Comparison of ENCODE assay signal across 1 cellular context in genomic region chr1:15788624-15789301, GRCh38.
TF ChIP-seq lines count a peak whose summit lies in the region.

No MANE protein-coding gene starts in this region.

TF ChIP-seq in K562, 482 proteins besides CTCF, POLR2A, EP300 and RAD21 (continued from another document and continues in another):
- TF ChIP-seq, protein P1, sequence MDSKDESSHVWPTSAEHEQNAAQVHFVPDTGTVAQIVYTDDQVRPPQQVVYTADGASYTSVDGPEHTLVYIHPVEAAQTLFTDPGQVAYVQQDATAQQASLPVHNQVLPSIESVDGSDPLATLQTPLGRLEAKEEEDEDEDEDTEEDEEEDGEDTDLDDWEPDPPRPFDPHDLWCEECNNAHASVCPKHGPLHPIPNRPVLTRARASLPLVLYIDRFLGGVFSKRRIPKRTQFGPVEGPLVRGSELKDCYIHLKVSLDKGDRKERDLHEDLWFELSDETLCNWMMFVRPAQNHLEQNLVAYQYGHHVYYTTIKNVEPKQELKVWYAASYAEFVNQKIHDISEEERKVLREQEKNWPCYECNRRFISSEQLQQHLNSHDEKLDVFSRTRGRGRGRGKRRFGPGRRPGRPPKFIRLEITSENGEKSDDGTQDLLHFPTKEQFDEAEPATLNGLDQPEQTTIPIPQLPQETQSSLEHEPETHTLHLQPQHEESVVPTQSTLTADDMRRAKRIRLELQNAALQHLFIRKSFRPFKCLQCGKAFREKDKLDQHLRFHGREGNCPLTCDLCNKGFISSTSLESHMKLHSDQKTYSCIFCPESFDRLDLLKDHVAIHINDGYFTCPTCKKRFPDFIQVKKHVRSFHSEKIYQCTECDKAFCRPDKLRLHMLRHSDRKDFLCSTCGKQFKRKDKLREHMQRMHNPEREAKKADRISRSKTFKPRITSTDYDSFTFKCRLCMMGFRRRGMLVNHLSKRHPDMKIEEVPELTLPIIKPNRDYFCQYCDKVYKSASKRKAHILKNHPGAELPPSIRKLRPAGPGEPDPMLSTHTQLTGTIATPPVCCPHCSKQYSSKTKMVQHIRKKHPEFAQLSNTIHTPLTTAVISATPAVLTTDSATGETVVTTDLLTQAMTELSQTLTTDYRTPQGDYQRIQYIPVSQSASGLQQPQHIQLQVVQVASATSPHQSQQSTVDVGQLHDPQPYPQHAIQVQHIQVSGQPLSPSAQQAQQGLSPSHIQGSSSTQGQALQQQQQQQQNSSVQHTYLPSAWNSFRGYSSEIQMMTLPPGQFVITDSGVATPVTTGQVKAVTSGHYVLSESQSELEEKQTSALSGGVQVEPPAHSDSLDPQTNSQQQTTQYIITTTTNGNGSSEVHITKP (IDR thresholded peaks at IDR 0.05; ENCODE audit: partially characterized antibody), result no peak
- TF ChIP-seq HDAC1 (IDR thresholded peaks at IDR 0.05) (peak in 1 of 2 experiments; percentile 49; a peak in 1 of 4 replicates), SRSF7 (optimal IDR thresholded peaks at IDR 0.05; ENCODE audit: low read depth, low read length) (no peak), ZBTB33 (CRISPR knock-in tag; IDR thresholded peaks at IDR 0.05) (no peak; the same call in 1 of the 2 replicates), PHF8 (IDR thresholded peaks at IDR 0.05; ENCODE audit: borderline replicate concordance, low read length) (no peak), MAFF (IDR thresholded peaks at IDR 0.05; ENCODE audit: low read length) (no peak), POLR2AphosphoS5 (IDR thresholded peaks at IDR 0.05; ENCODE audit: control insufficient read depth, insufficient read depth, low read depth, low read length) (no peak), ZNF274 (IDR thresholded peaks at IDR 0.05; ENCODE audit: borderline replicate concordance, low read depth, low read length) (no peak), XRCC4 (IDR thresholded peaks at IDR 0.05; ENCODE audit: extremely low read depth, insufficient read depth, insufficient read length) (no peak), SMAD1 (IDR thresholded peaks at IDR 0.05; ENCODE audit: low read depth, low read length, partially characterized antibody) (no peak), FOXK1 (CRISPR knock-in tag; IDR thresholded peaks at IDR 0.05; ENCODE audit: borderline replicate concordance) (no peak), ZNF408 (CRISPR knock-in tag; IDR thresholded peaks at IDR 0.05; ENCODE audit: low read depth) (no peak), ZNF778 (CRISPR knock-in tag; IDR thresholded peaks at IDR 0.05) (no peak), GATA2 (CRISPR knock-in tag; IDR thresholded peaks at IDR 0.05) (no peak), HEY1 (CRISPR knock-in tag; IDR thresholded peaks at IDR 0.05; ENCODE audit: borderline replicate concordance) (no peak), CTBP1 (IDR thresholded peaks at IDR 0.05; ENCODE audit: borderline replicate concordance) (peak; percentile 33; the same call in 1 of the 2 replicates), CCAR2 (IDR thresholded peaks at IDR 0.05; ENCODE audit: low read depth, low read length) (no peak), SPI1 (IDR thresholded peaks at IDR 0.05; ENCODE audit: borderline replicate concordance, low read depth, low read length) (peak; percentile 61; the same call in 1 of the 2 replicates), MCM3 (IDR thresholded peaks at IDR 0.05) (no peak), MEIS2 (IDR thresholded peaks at IDR 0.05; ENCODE audit: partially characterized antibody) (peak; percentile 89), PCBP2 (IDR thresholded peaks at IDR 0.05; ENCODE audit: low read depth, low read length, poor library complexity, severe bottlenecking) (no peak), ZNF764 (CRISPR knock-in tag; IDR thresholded peaks at IDR 0.05; ENCODE audit: low read depth) (no peak), ZSCAN32 (CRISPR knock-in tag; IDR thresholded peaks at IDR 0.05) (no peak), RFX5 (IDR thresholded peaks at IDR 0.05; ENCODE audit: low read depth, low read length) (no peak), TFAP4 (CRISPR knock-in tag; IDR thresholded peaks at IDR 0.05; ENCODE audit: borderline replicate concordance) (peak; percentile 45; the same call in 1 of the 2 replicates), PHB2 (IDR thresholded peaks at IDR 0.05; ENCODE audit: low read depth) (no peak), SMARCA4 (IDR thresholded peaks at IDR 0.05) (peak; percentile 77), TRIM24 (IDR thresholded peaks at IDR 0.05) (no peak), PKNOX1 (IDR thresholded peaks at IDR 0.05) (peak; percentile 97), FOXO4 (CRISPR knock-in tag; IDR thresholded peaks at IDR 0.05) (no peak), TGIF2 (CRISPR knock-in tag; IDR thresholded peaks at IDR 0.05) (no peak), STAT5A (IDR thresholded peaks at IDR 0.05; ENCODE audit: borderline replicate concordance, low read length) (no peak), ZNF23 (CRISPR knock-in tag; IDR thresholded peaks at IDR 0.05) (no peak), FOXK2 (conservative IDR thresholded peaks at IDR 0.05 in 1 of 2, IDR thresholded peaks at IDR 0.05 in 1 of 2; ENCODE audit: low read depth in 2 of 2) (no peak), ZFP36 (IDR thresholded peaks at IDR 0.05; ENCODE audit: low read depth, low read length, partially characterized antibody) (no peak), SMARCC2 (IDR thresholded peaks at IDR 0.05; ENCODE audit: low read depth) (0 out of 2 replicates have a peak, but pooled peaks have one; percentile 31), E2F8 (IDR thresholded peaks at IDR 0.05; ENCODE audit: low read depth, partially characterized antibody) (no peak)
- TF ChIP-seq, protein P2, sequence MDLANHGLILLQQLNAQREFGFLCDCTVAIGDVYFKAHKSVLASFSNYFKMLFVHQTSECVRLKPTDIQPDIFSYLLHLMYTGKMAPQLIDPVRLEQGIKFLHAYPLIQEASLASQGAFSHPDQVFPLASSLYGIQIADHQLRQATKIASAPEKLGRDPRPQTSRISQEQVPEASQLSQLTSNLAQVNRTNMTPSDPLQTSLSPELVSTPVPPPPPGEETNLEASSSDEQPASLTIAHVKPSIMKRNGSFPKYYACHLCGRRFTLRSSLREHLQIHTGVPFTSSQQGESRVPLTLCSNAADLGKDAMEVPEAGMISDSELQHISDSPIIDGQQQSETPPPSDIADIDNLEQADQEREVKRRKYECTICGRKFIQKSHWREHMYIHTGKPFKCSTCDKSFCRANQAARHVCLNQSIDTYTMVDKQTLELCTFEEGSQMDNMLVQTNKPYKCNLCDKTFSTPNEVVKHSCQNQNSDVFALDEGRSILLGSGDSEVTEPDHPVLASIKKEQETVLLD (IDR thresholded peaks at IDR 0.05), result no peak
- TF ChIP-seq, protein P3, sequence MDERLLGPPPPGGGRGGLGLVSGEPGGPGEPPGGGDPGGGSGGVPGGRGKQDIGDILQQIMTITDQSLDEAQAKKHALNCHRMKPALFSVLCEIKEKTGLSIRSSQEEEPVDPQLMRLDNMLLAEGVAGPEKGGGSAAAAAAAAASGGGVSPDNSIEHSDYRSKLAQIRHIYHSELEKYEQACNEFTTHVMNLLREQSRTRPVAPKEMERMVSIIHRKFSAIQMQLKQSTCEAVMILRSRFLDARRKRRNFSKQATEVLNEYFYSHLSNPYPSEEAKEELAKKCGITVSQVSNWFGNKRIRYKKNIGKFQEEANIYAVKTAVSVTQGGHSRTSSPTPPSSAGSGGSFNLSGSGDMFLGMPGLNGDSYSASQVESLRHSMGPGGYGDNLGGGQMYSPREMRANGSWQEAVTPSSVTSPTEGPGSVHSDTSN (CRISPR knock-in tag; IDR thresholded peaks at IDR 0.05; ENCODE audit: low read depth), result peak; percentile 64
- TF ChIP-seq, protein P3 (tag; conservative IDR thresholded peaks at IDR 0.05; ENCODE audit: low read depth), result peak; percentile 74
- TF ChIP-seq, protein P4, sequence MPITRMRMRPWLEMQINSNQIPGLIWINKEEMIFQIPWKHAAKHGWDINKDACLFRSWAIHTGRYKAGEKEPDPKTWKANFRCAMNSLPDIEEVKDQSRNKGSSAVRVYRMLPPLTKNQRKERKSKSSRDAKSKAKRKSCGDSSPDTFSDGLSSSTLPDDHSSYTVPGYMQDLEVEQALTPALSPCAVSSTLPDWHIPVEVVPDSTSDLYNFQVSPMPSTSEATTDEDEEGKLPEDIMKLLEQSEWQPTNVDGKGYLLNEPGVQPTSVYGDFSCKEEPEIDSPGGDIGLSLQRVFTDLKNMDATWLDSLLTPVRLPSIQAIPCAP (CRISPR knock-in tag; IDR thresholded peaks at IDR 0.05; ENCODE audit: borderline replicate concordance), result no peak
- TF ChIP-seq, protein P5, sequence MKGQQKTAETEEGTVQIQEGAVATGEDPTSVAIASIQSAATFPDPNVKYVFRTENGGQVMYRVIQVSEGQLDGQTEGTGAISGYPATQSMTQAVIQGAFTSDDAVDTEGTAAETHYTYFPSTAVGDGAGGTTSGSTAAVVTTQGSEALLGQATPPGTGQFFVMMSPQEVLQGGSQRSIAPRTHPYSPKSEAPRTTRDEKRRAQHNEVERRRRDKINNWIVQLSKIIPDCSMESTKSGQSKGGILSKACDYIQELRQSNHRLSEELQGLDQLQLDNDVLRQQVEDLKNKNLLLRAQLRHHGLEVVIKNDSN (CRISPR knock-in tag; IDR thresholded peaks at IDR 0.05), result no peak
- TF ChIP-seq, protein P6, sequence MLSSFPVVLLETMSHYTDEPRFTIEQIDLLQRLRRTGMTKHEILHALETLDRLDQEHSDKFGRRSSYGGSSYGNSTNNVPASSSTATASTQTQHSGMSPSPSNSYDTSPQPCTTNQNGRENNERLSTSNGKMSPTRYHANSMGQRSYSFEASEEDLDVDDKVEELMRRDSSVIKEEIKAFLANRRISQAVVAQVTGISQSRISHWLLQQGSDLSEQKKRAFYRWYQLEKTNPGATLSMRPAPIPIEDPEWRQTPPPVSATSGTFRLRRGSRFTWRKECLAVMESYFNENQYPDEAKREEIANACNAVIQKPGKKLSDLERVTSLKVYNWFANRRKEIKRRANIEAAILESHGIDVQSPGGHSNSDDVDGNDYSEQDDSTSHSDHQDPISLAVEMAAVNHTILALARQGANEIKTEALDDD (IDR thresholded peaks at IDR 0.05), result no peak
